8 cellular contexts compared by ENCODE assay signal in genomic region chr17:56681561-56682266, GRCh38.
DNase-seq lines count a peak whose midpoint lies in the region; ATAC-seq and TF ChIP-seq lines count a peak whose summit lies in the region.

No MANE protein-coding gene starts in this region.

- ATAC-seq in GM21367 (IDR thresholded peaks at IDR 0.05; ENCODE audit: unreplicated experiment), result peak; percentile 57
- no peak for ATAC-seq in HG02981 (IDR thresholded peaks at IDR 0.05; ENCODE audit: unreplicated experiment)
- ATAC-seq in HG03139 (IDR thresholded peaks at IDR 0.05; ENCODE audit: unreplicated experiment), result no peak

- H2BK12ac ChIP-seq in H9 (ENCODE audit: insufficient read length, low read depth, low read length), result no peak overlapping the region

- H3K18ac ChIP-seq in H9 (ENCODE audit: insufficient read length, low read depth, low read length), result no peak overlapping the region

- no peaks in the 10 kb centered on the region; the same call in none of the 2 replicates for H3K27me3 Mint-ChIP-seq in H9 (ENCODE audit: low read depth)

- H3K27ac Mint-ChIP-seq in H9, result no peak overlapping the region

- no peak overlapping the region for H3K9ac ChIP-seq in H9 (ENCODE audit: extremely low read depth, insufficient read length, low read length)

- H3K23ac ChIP-seq in H9 (ENCODE audit: insufficient read length, low read depth, low read length), result no peak overlapping the region

- no peak overlapping the region for H3K14ac ChIP-seq in H9 (ENCODE audit: insufficient read depth, low read length)

- no peak overlapping the region for H2BK120ac ChIP-seq in H9 (ENCODE audit: low read depth, low read length, poor library complexity, severe bottlenecking)

- no peak overlapping the region for H3T11ph ChIP-seq in H9 (ENCODE audit: low read length)

- H2BK20ac ChIP-seq in H9 (ENCODE audit: low read depth, low read length, poor library complexity, severe bottlenecking), result no peak overlapping the region

- H3K36me3 Mint-ChIP-seq in H9 (ENCODE audit: insufficient read depth in 1 of 3, low read depth in 3 of 3), result no peaks in the 10 kb centered on the region

- no peak overlapping the region for H3K27ac ChIP-seq in H9 (ENCODE audit: insufficient read length, low read depth, low read length)

- no peaks in the 10 kb centered on the region; a peak in 1 of 5 replicates for H3K9me3 Mint-ChIP-seq in H9

- no peak overlapping the region for H3K4me3 Mint-ChIP-seq in H9

- no peak overlapping the region for H2AFZ ChIP-seq in H9 (ENCODE audit: low read length)

- no peak overlapping the region for H2BK15ac ChIP-seq in H9 (ENCODE audit: low read depth, low read length)

- H3K4me2 ChIP-seq in H9 (ENCODE audit: insufficient read depth, insufficient read length, low read length), result no peak overlapping the region

- no peaks in the 10 kb centered on the region for H3K9me3 ChIP-seq in H9 (ENCODE audit: control insufficient read depth, low read depth, low read length)

- H3K4me1 ChIP-seq in H9 (ENCODE audit: insufficient read depth, low read length), result no peaks in the 10 kb centered on the region; the same call in 1 of the 2 replicates

- peak; percentile 80 for DNase-seq in AG08395 (ENCODE audit: low spot score)
- peak; percentile 93 for DNase-seq in NCI-H226
- peak; percentile 36 for DNase-seq in epidermal melanocyte (ENCODE audit: insufficient read length, low spot score)
- DNase-seq in H9, result no peak
- DNase-seq in inferior parietal cortex (ENCODE audit: extremely low spot score), result no peak

- no peaks in the 10 kb centered on the region for H3K79me2 ChIP-seq in H9 (ENCODE audit: insufficient read depth, low read length)

- no peak for TF ChIP-seq CTCF in H9 (conservative IDR thresholded peaks at IDR 0.05)

- H3K4ac ChIP-seq in H9 (ENCODE audit: low read depth, low read length), result no peak overlapping the region

- H3K4me1 Mint-ChIP-seq in H9, result peaks cover 5 to 6% of the 10 kb centered on the region in 2 experiments; a peak in 2 of 4 replicates

- no peak overlapping the region for H2BK5ac ChIP-seq in H9 (ENCODE audit: insufficient read length, low read length)

- no peak overlapping the region for H4K8ac ChIP-seq in H9 (replicated peaks; ENCODE audit: insufficient read length, low read depth, low read length)

- H2AK5ac ChIP-seq in H9 (ENCODE audit: insufficient read length, low read length), result no peak overlapping the region

- H3K23me2 ChIP-seq in H9 (ENCODE audit: insufficient read length, low read depth, low read length, poor library complexity, severe bottlenecking), result peaks cover 5% of the 10 kb centered on the region

- H4K5ac ChIP-seq in H9 (ENCODE audit: insufficient read length, low read depth, low read length), result no peak overlapping the region

- H4K91ac ChIP-seq in H9 (ENCODE audit: insufficient read length, low read depth, low read length), result no peak overlapping the region

- WGBS in H9 (ENCODE audit: extremely low coverage, insufficient read length, low lambda C conversion rate), result no CpG with 5 or more reads among the region's 3 CpGs

- H3K56ac ChIP-seq in H9 (ENCODE audit: insufficient read length, low read depth, low read length), result no peak overlapping the region

- peaks cover 10% of the 10 kb centered on the region; the same call in 1 of the 2 replicates for H3K27me3 ChIP-seq in H9 (ENCODE audit: insufficient read depth, low read length)

- no peaks in the 10 kb centered on the region for H3K79me1 ChIP-seq in H9 (ENCODE audit: insufficient read depth, low read depth, low read length, poor library complexity, severe bottlenecking)

- no peaks in the 10 kb centered on the region for H4K20me1 ChIP-seq in H9 (ENCODE audit: control insufficient read depth, insufficient read depth, insufficient read length)

Comparison
In these comparisons a context has a peak if more than half of its experiments do, and no peak if none do; other contexts are left out.
1. DNase-seq: peak in AG08395 (single experiment), NCI-H226 (single experiment) and epidermal melanocyte (single experiment); none in H9 (single experiment) and inferior parietal cortex (single experiment).